1 cellular context compared by ENCODE assay signal in genomic region chr9:87147803-87148202, GRCh38.
TF ChIP-seq lines count a peak whose summit lies in the region.

No MANE protein-coding gene starts in this region.

TF ChIP-seq in liver, 16 proteins besides CTCF, POLR2A, EP300 and RAD21 (continued from another document):
- TF ChIP-seq ZBTB33 (IDR thresholded peaks at IDR 0.05) (no peak), YY1 (IDR thresholded peaks at IDR 0.05) (no peak), HNF4A (conservative IDR thresholded peaks at IDR 0.05) (no peak), SP1 (IDR thresholded peaks at IDR 0.05) (no peak), FOXA2 (IDR thresholded peaks at IDR 0.05) (no peak), HNF4G (IDR thresholded peaks at IDR 0.05) (no peak), GABPA (IDR thresholded peaks at IDR 0.05 in 1 of 2, conservative IDR thresholded peaks at IDR 0.05 in 1 of 2) (no peak), MAX (IDR thresholded peaks at IDR 0.05) (no peak)
